Comparison of ENCODE assay signal across 13 cellular contexts in genomic region chr16:50204426-50205108, GRCh38. TPM values are rescaled to one million over a fixed set of nuclear protein-coding genes. Genes with fewer than 3 reads are reported as not detected.
DNase-seq lines count a peak whose midpoint lies in the region; ATAC-seq and TF ChIP-seq lines count a peak whose summit lies in the region.
"Had no signal": no experiment of that assay in that cellular context is flagged by ENCODE, and none has a peak within 500 bp of the region (broad histone marks: within the 10 kb centered on the region; RNA-seq: fewer than 3 reads in every experiment).

No MANE protein-coding gene starts in this region.

- no peak for TF ChIP-seq EP300 in suprapubic skin (IDR thresholded peaks at IDR 0.05)

- in situ Hi-C loops in G401 (cut with HindIII; ENCODE audit: low sequenced_read_pairs) = no loop called here

- no peaks in the 10 kb centered on the region for H3K9me3 Mint-ChIP-seq in activated T-helper 17 cell treated with anti-CD3 and anti-CD28 coated beads, Interleukin-2, amount 50 U/mL, for 72 hours
- H3K9me3 Mint-ChIP-seq in stimulated activated naive B cell treated with anti-CD40 and anti-IgM and Interleukin-4, amounts not matched to agents 10 μg/mL and 1 μg/mL and 100 μg/mL, for 72 hours = no peaks in the 10 kb centered on the region

- H3K27ac Mint-ChIP-seq in activated T-helper 17 cell treated with anti-CD3 and anti-CD28 coated beads, Interleukin-2, amount 50 U/mL, for 72 hours = peak overlapping the region; percentile 40
- H3K27ac Mint-ChIP-seq in stimulated activated naive B cell treated with anti-CD40 and anti-IgM and Interleukin-4, amounts not matched to agents 10 μg/mL and 1 μg/mL and 100 μg/mL, for 72 hours = no peak overlapping the region

- no peak for TF ChIP-seq POLR2A in right lobe of liver (IDR thresholded peaks at IDR 0.05)
- no peak for TF ChIP-seq POLR2A in suprapubic skin (IDR thresholded peaks at IDR 0.05)

- no peak overlapping the region for H3K4me3 Mint-ChIP-seq in activated T-helper 17 cell treated with anti-CD3 and anti-CD28 coated beads, Interleukin-2, amount 50 U/mL, for 72 hours
- no peak overlapping the region for H3K4me3 Mint-ChIP-seq in stimulated activated naive B cell treated with anti-CD40 and anti-IgM and Interleukin-4, amounts not matched to agents 10 μg/mL and 1 μg/mL and 100 μg/mL, for 72 hours

- no peaks in the 10 kb centered on the region for H3K36me3 ChIP-seq in right lobe of liver
- no peaks in the 10 kb centered on the region for H3K36me3 ChIP-seq in suprapubic skin

- ATAC-seq in activated T-helper 17 cell treated with anti-CD3 and anti-CD28 coated beads, Interleukin-2, amount 50 U/mL, for 72 hours (replicated peaks) = no peak
- peak in 3 of 4 donors; percentile 8 to 24 (median 12) for ATAC-seq in right lobe of liver
- no peak for ATAC-seq in stimulated activated naive B cell treated with anti-CD40 and anti-IgM and Interleukin-4, amounts not matched to agents 10 μg/mL and 1 μg/mL and 100 μg/mL, for 72 hours (replicated peaks)

- H3K9me3 ChIP-seq in right lobe of liver (no peaks in the 10 kb centered on the region), suprapubic skin (no peaks in the 10 kb centered on the region)

- intact Hi-C loops in right lobe of liver (cut with DNase I) = no loop called here

- H3K36me3 Mint-ChIP-seq in activated T-helper 17 cell treated with anti-CD3 and anti-CD28 coated beads, Interleukin-2, amount 50 U/mL, for 72 hours (ENCODE audit: low read depth) = no peaks in the 10 kb centered on the region
- H3K36me3 Mint-ChIP-seq in stimulated activated naive B cell treated with anti-CD40 and anti-IgM and Interleukin-4, amounts not matched to agents 10 μg/mL and 1 μg/mL and 100 μg/mL, for 72 hours = peaks cover 0 to 2% of the 10 kb centered on the region in 2 donors

- no peak for TF ChIP-seq CTCF in GM12865 (IDR thresholded peaks at IDR 0.05; ENCODE audit: insufficient read depth, low read depth, low read length, missing control alignments)
- TF ChIP-seq CTCF in right lobe of liver (IDR thresholded peaks at IDR 0.05) = no peak
- TF ChIP-seq CTCF in suprapubic skin (IDR thresholded peaks at IDR 0.05) = no peak

- H3K27me3 ChIP-seq in right lobe of liver (no peaks in the 10 kb centered on the region), suprapubic skin (no peaks in the 10 kb centered on the region)

- H3K4me1 Mint-ChIP-seq in activated T-helper 17 cell treated with anti-CD3 and anti-CD28 coated beads, Interleukin-2, amount 50 U/mL, for 72 hours = peaks cover 19% of the 10 kb centered on the region
- H3K4me1 Mint-ChIP-seq in stimulated activated naive B cell treated with anti-CD40 and anti-IgM and Interleukin-4, amounts not matched to agents 10 μg/mL and 1 μg/mL and 100 μg/mL, for 72 hours = peaks cover 29 to 49% of the 10 kb centered on the region in 2 donors

- H3K27ac ChIP-seq in right lobe of liver = no peak overlapping the region
- H3K27ac ChIP-seq in suprapubic skin = peak overlapping the region; percentile 49

- DNase-seq in GM12865 (ENCODE audit: low read depth) (peak; percentile 6), right lobe of liver (no peak), suprapubic skin (ENCODE audit: low spot score in 2 of 2) (no peak), G401 (ENCODE audit: low spot score) (no peak), NCI-H1436 (lab: John Stamatoyannopoulos, UW) (no peak), 8988T (no peak)
- no peak for DNase-seq in stimulated activated naive B cell treated with anti-CD40 and anti-IgM and Interleukin-4, amounts not matched to agents 10 μg/mL and 1 μg/mL and 100 μg/mL, for 72 hours
- DNase-seq: activated CD4-positive, alpha-beta T cell treated with anti-CD3 and anti-CD28 coated beads, Interleukin-2, amount 50 U/mL, for 1 hour; activated effector memory CD4-positive, alpha-beta T cell treated with anti-CD3 and anti-CD28 coated beads, Interleukin-2, amount 50 U/mL, for 16 hours; central memory CD4-positive, alpha-beta T cell; NCI-H2227 treated with DMSO at 0.1 percent for 48 hours; substantia nigra had no signal

- WGBS in right lobe of liver (ENCODE audit: insufficient coverage, low coverage, low lambda C conversion rate, missing lambda C conversion rate) = 65% methylated on average over 3 of the region's 6 CpGs
- WGBS in suprapubic skin = 43% methylated on average over 6 of the region's 6 CpGs

- H3K4me1 ChIP-seq in right lobe of liver (peaks cover 0 to 48% (median 13%) of the 10 kb centered on the region in 4 donors), suprapubic skin (peaks cover 61% of the 10 kb centered on the region)

- H3K4me3 ChIP-seq in GM12865 (ENCODE audit: low read depth, low read length) = no peak overlapping the region
- no peak overlapping the region for H3K4me3 ChIP-seq in right lobe of liver
- no peak overlapping the region for H3K4me3 ChIP-seq in suprapubic skin

- no peaks in the 10 kb centered on the region for H3K27me3 Mint-ChIP-seq in activated T-helper 17 cell treated with anti-CD3 and anti-CD28 coated beads, Interleukin-2, amount 50 U/mL, for 72 hours
- no peaks in the 10 kb centered on the region for H3K27me3 Mint-ChIP-seq in stimulated activated naive B cell treated with anti-CD40 and anti-IgM and Interleukin-4, amounts not matched to agents 10 μg/mL and 1 μg/mL and 100 μg/mL, for 72 hours

RNA-seq across cellular contexts. Expression of gene TENT4B, which starts 51.5 kb away (rescaled TPM):
- 10 to 100 TPM; 16.3 to 31.5 TPM for total RNA-seq in activated T-helper 17 cell treated with anti-CD3 and anti-CD28 coated beads, Interleukin-2, amount 50 U/mL, for 72 hours
- 10 to 100 TPM in 1 of 6 experiments, 1 to 10 TPM in 5; 7.2 to 13.2 (median 9.3) TPM for total RNA-seq in right lobe of liver
- total RNA-seq in suprapubic skin = 10 to 100 TPM; 10.8 to 15.7 (median 12.9) TPM
- total RNA-seq in G401 (2014; rRNA removed; shearing (Covaris generic)) = 5.8 and 9.2 TPM in 2 replicates

Comparison
In these comparisons a context has a peak if more than half of its experiments do, and no peak if none do; other contexts are left out.
1. ATAC-seq: peak in right lobe of liver (3 of 4); none in activated T-helper 17 cell treated with anti-CD3 and anti-CD28 coated beads, Interleukin-2, amount 50 U/mL, for 72 hours (single experiment) and stimulated activated naive B cell treated with anti-CD40 and anti-IgM and Interleukin-4, amounts not matched to agents 10 μg/mL and 1 μg/mL and 100 μg/mL, for 72 hours (0 of 2).